ENCODE assay signal across 9 cellular contexts in the genomic region with DNA sequence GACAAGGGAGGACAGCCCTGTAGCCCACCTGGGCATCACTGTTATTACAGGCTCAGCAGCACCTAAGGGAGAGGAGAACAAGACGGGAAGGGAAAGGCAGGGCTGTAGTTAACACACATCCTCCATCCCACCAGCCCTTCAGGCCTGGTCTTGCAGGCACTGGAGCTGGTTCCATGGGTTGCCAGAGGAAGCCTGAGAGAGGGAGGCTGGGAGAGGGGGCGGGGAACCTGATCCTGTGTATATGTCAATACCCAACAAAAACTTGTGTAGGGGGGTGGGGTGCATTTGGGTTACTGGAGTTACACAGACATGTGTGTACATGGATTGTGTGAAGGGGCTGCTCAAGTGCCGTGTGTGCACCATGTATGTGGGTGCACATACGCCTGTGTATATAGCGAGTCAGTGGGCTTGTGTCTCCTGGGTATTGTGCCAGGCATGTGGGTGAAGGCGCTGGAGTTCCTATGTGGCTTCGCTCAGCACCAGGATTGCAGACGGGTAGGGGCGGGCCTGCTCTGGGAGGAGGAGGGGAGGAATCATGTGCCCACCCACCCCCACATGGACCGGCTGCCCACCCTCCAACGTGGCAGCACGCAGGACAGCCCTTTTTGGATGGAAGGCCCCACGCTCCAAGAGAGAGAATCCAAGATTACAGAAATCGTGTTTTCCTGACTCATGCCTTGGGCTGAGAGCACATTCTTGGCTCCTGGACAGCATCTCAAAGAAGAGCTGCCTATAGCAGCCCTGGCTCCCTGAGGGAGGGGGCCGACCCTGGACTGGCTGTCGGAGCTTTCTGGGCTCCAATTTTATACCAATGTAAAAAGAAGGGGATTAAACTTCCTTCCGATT. TPM values are rescaled to one million over a fixed set of nuclear protein-coding genes. Genes with fewer than 3 reads are reported as not detected.
DNase-seq lines count a peak whose midpoint lies in the region; ATAC-seq, FAIRE-seq and TF ChIP-seq lines count a peak whose summit lies in the region.
"Had no signal": no experiment of that assay in that cellular context is flagged by ENCODE, and none has a peak within 500 bp of the region (broad histone marks: within the 10 kb centered on the region; RNA-seq: fewer than 3 reads in every experiment).

No MANE protein-coding gene starts in this region.

- peak overlapping the region; percentile 5 for H3K27ac Mint-ChIP-seq in MCF 10A (ENCODE audit: low read depth, unreplicated experiment)

- no peak for TF ChIP-seq CTCF in MCF 10A (IDR thresholded peaks at IDR 0.05; ENCODE audit: unreplicated experiment)

- no TSS peak for BruUV-seq in MCF 10A (replicated peaks; lab: Mats Ljungman, UMichigan)

- intact Hi-C loops in MCF 10A (cut with micrococcal nuclease): no loop called here

- H3K4me3 Mint-ChIP-seq in MCF 10A (ENCODE audit: unreplicated experiment): no peak overlapping the region

- POLR2A ChIA-PET in MCF 10A (lab: Yijun Ruan, JAX): interaction anchor here (0.5 to 1.7 kb wide), 4 partner anchors 144 to 270 kb away, joined by 3 to 5 read pairs (median 4); no protein-coding TSS in a partner anchor

- peaks cover 30% of the 10 kb centered on the region for H3K4me1 Mint-ChIP-seq in MCF 10A (ENCODE audit: insufficient read depth, unreplicated experiment)

- FAIRE-seq in H54 (lab: Jason Lieb, UNC): no peak

- H3K9me3 Mint-ChIP-seq in MCF 10A (ENCODE audit: unreplicated experiment): no peaks in the 10 kb centered on the region

- DNase-seq in H54 (ENCODE audit: insufficient read length, low spot score): peak; percentile 65
- DNase-seq in MCF 10A (ENCODE audit: unreplicated experiment): peak; percentile 66
- DNase-seq in iris pigment epithelial cell (ENCODE audit: low read depth): peak; percentile 93
- peak; percentile 90 for DNase-seq in stromal cell of bone marrow (ENCODE audit: low read depth)
- DNase-seq in left lobe of liver (ENCODE audit: low spot score): no peak
- no peak for DNase-seq in activated effector memory CD4-positive, alpha-beta T cell treated with anti-CD3 and anti-CD28 coated beads, Interleukin-2, amount 50 U/mL, for 16 hours
- DNase-seq: NCI-H2171 had no signal

- no peaks in the 10 kb centered on the region for H3K27me3 Mint-ChIP-seq in MCF 10A (ENCODE audit: insufficient read depth, unreplicated experiment)

- peaks cover 7% of the 10 kb centered on the region for H3K36me3 Mint-ChIP-seq in MCF 10A (ENCODE audit: insufficient read depth, unreplicated experiment)

- no peak for TF ChIP-seq POLR2A in H54 (IDR thresholded peaks at IDR 0.05; ENCODE audit: low read depth, low read length)

- CTCF ChIA-PET in MCF 10A (lab: Yijun Ruan, JAX): interaction anchor here (0.5 to 1.7 kb wide), 2 partner anchors 9 to 308 kb away, joined by 3 to 6 read pairs; no protein-coding TSS in a partner anchor

- ATAC-seq in left lobe of liver (no peak), HG02610 (IDR thresholded peaks at IDR 0.05; ENCODE audit: unreplicated experiment) (no peak), HG02623 (IDR thresholded peaks at IDR 0.05; ENCODE audit: unreplicated experiment) (no peak)

RNA-seq across cellular contexts. Expression of gene SERPINH1, which starts 4.2 kb away (rescaled TPM):
- 80.5 TPM in 2 replicates for total RNA-seq in MCF 10A (2022)
- 21.6 TPM for total RNA-seq in left lobe of liver

RNA-seq across cellular contexts. Expression of gene GDPD5, which starts 32.1 kb away (rescaled TPM):
- total RNA-seq in MCF 10A (2022) (5.6 and 5.7 TPM in 2 replicates), left lobe of liver (9.1 TPM)

Comparison
In these comparisons a context has a peak if more than half of its experiments do, and no peak if none do; other contexts are left out.
1. DNase-seq: peak in H54 (single experiment), MCF 10A (single experiment), iris pigment epithelial cell (single experiment) and stromal cell of bone marrow (single experiment); none in left lobe of liver (single experiment) and activated effector memory CD4-positive, alpha-beta T cell treated with anti-CD3 and anti-CD28 coated beads, Interleukin-2, amount 50 U/mL, for 16 hours (single experiment).